ENCODE assay signal across 18 cellular contexts in the genomic region with DNA sequence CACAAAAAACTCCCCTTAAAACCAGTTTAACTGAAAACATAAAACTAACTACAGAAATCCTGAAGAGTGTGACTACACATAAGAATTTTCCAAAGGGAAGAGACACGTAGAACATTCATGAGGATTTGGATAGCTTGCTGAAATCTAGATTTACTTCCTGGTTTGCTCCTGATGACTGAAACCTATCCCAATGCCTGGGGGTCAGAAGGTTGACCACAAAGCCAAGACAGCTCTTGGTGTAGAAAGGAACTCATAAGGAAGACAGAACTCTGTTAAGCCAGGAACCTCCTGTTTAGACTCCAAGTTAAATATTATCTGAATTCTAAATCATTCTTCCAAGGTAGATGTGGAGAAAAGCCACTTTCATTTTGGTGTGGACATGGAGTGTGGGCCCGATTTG.
A peak's percentile ranks its signal among the peaks of the same experiment; 100 is the strongest.
DNase-seq lines count a peak whose midpoint lies in the region; TF ChIP-seq lines count a peak whose summit lies in the region.
"Had no signal": no experiment of that assay in that cellular context is flagged by ENCODE, and none has a peak within 500 bp of the region (broad histone marks: within the 10 kb centered on the region; RNA-seq: fewer than 3 reads in every experiment).

No MANE protein-coding gene starts in this region.

- no peak overlapping the region for H3K27ac ChIP-seq in PC-9
- H3K27ac ChIP-seq: WERI-Rb-1 had no signal

- peak; percentile 59 for DNase-seq in HCEC 1CT
- DNase-seq in PC-9: peak; percentile 19 to 58
- peak; percentile 79 for DNase-seq in fibroblast of mammary gland (ENCODE audit: low read depth)
- peak; percentile 96 for DNase-seq in renal cortical epithelial cell (ENCODE audit: low read depth)
- no peak for DNase-seq in DMS153 treated with DMSO at 0.1 percent for 48 hours (lab: John Stamatoyannopoulos, UW; ENCODE audit: unreplicated experiment)
- no peak for DNase-seq in AML-193 (lab: John Stamatoyannopoulos, UW)
- no peak for DNase-seq in iPS-NIHi11 (ENCODE audit: low spot score)
- DNase-seq: activated CD4-positive, alpha-beta T cell treated with anti-CD3 and anti-CD28 coated beads, Interleukin-2, amount 50 U/mL, for 1 hour; activated effector memory CD4-positive, alpha-beta T cell treated with Interleukin-2 at 50 U/mL for 16 hours; CD8-positive, alpha-beta T cell; left cardiac atrium; mesendoderm; naive thymus-derived CD8-positive, alpha-beta T cell; NCI-H187; NCI-H748 treated with DMSO at 0.1 percent for 48 hours; SHP77 treated with DMSO at 0.1 percent for 48 hours; stimulated activated naive CD4-positive, alpha-beta T cell; WERI-Rb-1 had no signal

- no peaks in the 10 kb centered on the region for H3K9me2 ChIP-seq in PC-9 (ENCODE audit: insufficient read depth)

- H2AFZ ChIP-seq in PC-9: peak overlapping the region; percentile 10; the same call in 1 of the 2 replicates

- no peaks in the 10 kb centered on the region for H3F3A ChIP-seq in PC-9 (ENCODE audit: insufficient read depth, low read depth)

- TF ChIP-seq CTCF in PC-9 (conservative IDR thresholded peaks at IDR 0.05): no peak
- TF ChIP-seq CTCF in fibroblast of mammary gland (conservative IDR thresholded peaks at IDR 0.05; ENCODE audit: control insufficient read depth, insufficient read depth, low read depth, low read length): no peak

- no TSS peak for BruUV-seq in PC-9 (replicated peaks; lab: Mats Ljungman, UMichigan)

- H3K36me3 ChIP-seq in PC-9 (ENCODE audit: low read depth): no peaks in the 10 kb centered on the region
- H3K36me3 ChIP-seq: WERI-Rb-1 had no signal

- H3K27me3 ChIP-seq in PC-9 (ENCODE audit: insufficient read depth, low read depth): no peaks in the 10 kb centered on the region

- no peaks in the 10 kb centered on the region for H3K79me2 ChIP-seq in PC-9 (ENCODE audit: low read depth)

- H3K9me3 ChIP-seq in PC-9 (ENCODE audit: insufficient read depth, low read depth): peaks cover 36% of the 10 kb centered on the region

- intact Hi-C loops in PC-9 (cut with micrococcal nuclease; ENCODE audit: unreplicated experiment): no loop called here

- POLR2A ChIA-PET in PC-9 (lab: Charles Lee; ENCODE audit: unreplicated experiment): interaction anchor here (0.6 kb wide), 1 partner anchor 28 kb away, joined by 5 read pairs; no protein-coding TSS in a partner anchor

- CTCF ChIA-PET in PC-9 (lab: Charles Lee): no interaction called here

- no peaks in the 10 kb centered on the region for H3K4me1 ChIP-seq in PC-9 (replicated peaks; ENCODE audit: insufficient read depth)

- no peak overlapping the region for H3K4me2 ChIP-seq in PC-9

- no peaks in the 10 kb centered on the region for H4K20me1 ChIP-seq in PC-9 (ENCODE audit: insufficient read depth)

- H3K4me3 ChIP-seq in PC-9 (no peak overlapping the region), fibroblast of mammary gland (ENCODE audit: control insufficient read depth, low read depth, low read length) (no peak overlapping the region)

Comparison
In these comparisons a context has a peak if more than half of its experiments do, and no peak if none do; other contexts are left out.
1. DNase-seq: peak in HCEC 1CT (single experiment), PC-9 (2 of 2), fibroblast of mammary gland (single experiment) and renal cortical epithelial cell (single experiment); none in DMS153 treated with DMSO at 0.1 percent for 48 hours (single experiment), AML-193 (0 of 2) and iPS-NIHi11 (single experiment).